8 cellular contexts compared by ENCODE assay signal in genomic region chrX:138011461-138011860, GRCh38.
"Had no signal": no experiment of that assay in that cellular context is flagged by ENCODE, and none has a peak within 500 bp of the region (broad histone marks: within the 10 kb centered on the region; RNA-seq: fewer than 3 reads in every experiment).

No MANE protein-coding gene starts in this region.

- H2AFZ ChIP-seq: GM23338 had no signal

- H3K9me3 Mint-ChIP-seq: GM23338, IgD-negative memory B cell had no signal

- H3K4me1 Mint-ChIP-seq: GM23338, IgD-negative memory B cell had no signal

- ATAC-seq: GM23338, HepG2 had no signal

- H3K27ac ChIP-seq: HL-60 had no signal

- FAIRE-seq: H1, H54, HepG2 had no signal

- DNase-seq: H9, HCEC 1CT had no signal

- H3K27me3 Mint-ChIP-seq: IgD-negative memory B cell had no signal

- H3K4me3 ChIP-seq: GM23338 had no signal

- H3K4me3 Mint-ChIP-seq: GM23338, H9, IgD-negative memory B cell had no signal

- H3K4me2 ChIP-seq: GM23338 had no signal

- H3K27ac Mint-ChIP-seq: GM23338, IgD-negative memory B cell had no signal
